Comparison of ENCODE assay signal across 19 cellular contexts in genomic region chr10:71671983-71672535, GRCh38. TPM values are rescaled to one million over a fixed set of nuclear protein-coding genes. Genes with fewer than 3 reads are reported as not detected.
"Had no signal": no experiment of that assay in that cellular context is flagged by ENCODE, and none has a peak within 500 bp of the region (broad histone marks: within the 10 kb centered on the region; RNA-seq: fewer than 3 reads in every experiment).

No MANE protein-coding gene starts in this region.

- H3K27ac ChIP-seq: esophagus squamous epithelium, gastroesophageal sphincter, ovary, transverse colon had no signal

- H3K4me1 ChIP-seq: transverse colon had no signal

- H3K27me3 Mint-ChIP-seq: effector memory CD8-positive, alpha-beta T cell; naive thymus-derived CD4-positive, alpha-beta T cell; stimulated activated naive CD8-positive, alpha-beta T cell treated with anti-CD3 and anti-CD28 coated beads, Interleukin-15, Interleukin-2, amounts not matched to agents 100 ng/mL and 50 ng/mL, for 24 hours had no signal

- H3K4me3 ChIP-seq: esophagus squamous epithelium, gastroesophageal sphincter, lung, ovary, smooth muscle cell, transverse colon had no signal

- H3K36me3 Mint-ChIP-seq: immature natural killer cell had no signal

- H3K27me3 ChIP-seq: esophagus squamous epithelium, gastroesophageal sphincter, ovary, transverse colon had no signal

- H3K9me3 Mint-ChIP-seq: effector memory CD8-positive, alpha-beta T cell; immature natural killer cell; stimulated activated naive CD8-positive, alpha-beta T cell treated with anti-CD3 and anti-CD28 coated beads, Interleukin-15, Interleukin-2, amounts not matched to agents 100 ng/mL and 50 ng/mL, for 24 hours had no signal

- H3K36me3 ChIP-seq: esophagus squamous epithelium, ovary, transverse colon had no signal

- H3K4me3 Mint-ChIP-seq: effector memory CD8-positive, alpha-beta T cell; immature natural killer cell; naive thymus-derived CD4-positive, alpha-beta T cell; stimulated activated naive CD8-positive, alpha-beta T cell treated with anti-CD3 and anti-CD28 coated beads, Interleukin-15, Interleukin-2, amounts not matched to agents 100 ng/mL and 50 ng/mL, for 24 hours had no signal

- H3K27ac Mint-ChIP-seq: immature natural killer cell; stimulated activated naive CD8-positive, alpha-beta T cell treated with anti-CD3 and anti-CD28 coated beads, Interleukin-15, Interleukin-2, amounts not matched to agents 100 ng/mL and 50 ng/mL, for 24 hours had no signal

- H3K9me3 ChIP-seq: esophagus squamous epithelium, gastroesophageal sphincter, ovary, transverse colon had no signal

- DNase-seq: effector memory CD8-positive, alpha-beta T cell; esophagus squamous epithelium; foreskin fibroblast; immature natural killer cell; left cardiac atrium; left ventricle myocardium superior; mesendoderm; naive thymus-derived CD4-positive, alpha-beta T cell; nucleus accumbens; ovary; right cardiac atrium; stimulated activated CD4-positive, alpha-beta T cell treated with anti-CD3 and anti-CD28 coated beads, Interleukin-2, amount 100 ng/mL, for 48 hours; transverse colon had no signal

- H3K4me2 ChIP-seq: smooth muscle cell had no signal

RNA-seq across cellular contexts. Expression of gene C10orf105, which starts 47.5 kb away (rescaled TPM):
- total RNA-seq: epithelial cell of proximal tubule had no signal
- polyA plus RNA-seq: keratinocyte; naive thymus-derived CD4-positive, alpha-beta T cell; smooth muscle cell had no signal
